In the genomic region with DNA sequence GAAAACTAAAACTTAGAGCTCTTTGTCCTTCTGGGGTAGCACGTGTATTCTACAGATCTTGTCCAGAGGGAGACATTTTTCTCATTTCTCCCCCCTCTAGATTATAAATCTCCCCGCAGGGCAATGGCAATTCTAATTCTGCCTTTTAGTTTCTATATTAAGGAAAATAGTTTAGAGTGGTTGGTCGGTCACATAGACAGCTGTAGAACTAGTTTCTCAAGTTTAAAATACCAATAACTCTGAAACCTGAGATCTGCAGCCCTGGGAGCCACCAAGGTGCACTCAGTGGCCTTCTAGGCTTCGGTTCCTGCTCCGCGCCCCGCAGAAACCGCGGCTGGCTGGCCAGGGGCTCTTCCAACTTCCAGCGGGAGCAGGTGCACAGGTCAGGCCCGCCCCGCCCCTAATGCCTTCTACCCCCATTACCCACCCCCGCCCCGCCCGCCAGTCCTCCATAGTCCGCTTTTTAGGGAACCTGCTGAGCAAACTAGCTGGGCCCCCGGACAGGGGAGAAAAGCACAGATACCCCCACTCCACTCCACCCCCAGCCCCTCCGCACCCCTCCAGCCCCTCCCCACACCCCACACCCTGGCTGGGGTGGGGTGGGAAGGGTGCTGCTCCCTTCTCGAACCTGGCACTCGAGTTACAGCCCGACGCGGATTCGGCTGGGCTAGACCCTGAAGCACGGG, we compare ENCODE assay signal across 9 cellular contexts. TPM values are rescaled to one million over a fixed set of nuclear protein-coding genes. Genes with fewer than 3 reads are reported as not detected.
DNase-seq lines count a peak whose midpoint lies in the region; ATAC-seq and TF ChIP-seq lines count a peak whose summit lies in the region.
"Had no signal": no experiment of that assay in that cellular context is flagged by ENCODE, and none has a peak within 500 bp of the region (broad histone marks: within the 10 kb centered on the region; RNA-seq: fewer than 3 reads in every experiment).

No MANE protein-coding gene starts in this region.

- peaks cover 73% of the 10 kb centered on the region for H3K4me1 Mint-ChIP-seq in dendritic cell treated with granulocyte-macrophage colony-stimulating factor and Interleukin-4, amounts not matched to agents 40 ng/mL and 50 ng/mL, for 4 days (ENCODE audit: low read depth)

- DNase-seq in ELR (ENCODE audit: low read depth) (peak; percentile 41), SW480 (ENCODE audit: low spot score) (peak; percentile 17), mucosa of descending colon (peak; percentile 24 to 67 (median 39)), tibial artery (peak in 1 of 2 donors; percentile 22)

- H3K36me3 ChIP-seq in mucosa of descending colon (ENCODE audit: low read depth): no peaks in the 10 kb centered on the region
- no peaks in the 10 kb centered on the region for H3K36me3 ChIP-seq in tibial artery

- peak overlapping the region; percentile 81 for H3K4me3 Mint-ChIP-seq in dendritic cell treated with granulocyte-macrophage colony-stimulating factor and Interleukin-4, amounts not matched to agents 40 ng/mL and 50 ng/mL, for 4 days

- H3K4me3 ChIP-seq in mucosa of descending colon (peak overlapping the region; percentile 20), tibial artery (peak overlapping the region; percentile 60 to 75)

- H3K27ac ChIP-seq in tibial artery: peak overlapping the region; percentile 85 to 86
- H3K27ac ChIP-seq: VCaP had no signal

- H3K9me3 ChIP-seq in mucosa of descending colon (no peaks in the 10 kb centered on the region), tibial artery (peaks cover 0 to 9% (median 4%) of the 10 kb centered on the region in 3 donors)

- H3K36me3 Mint-ChIP-seq in dendritic cell treated with granulocyte-macrophage colony-stimulating factor and Interleukin-4, amounts not matched to agents 40 ng/mL and 50 ng/mL, for 4 days (ENCODE audit: low read depth): peaks cover 31% of the 10 kb centered on the region

- H3K9me3 Mint-ChIP-seq in dendritic cell treated with granulocyte-macrophage colony-stimulating factor and Interleukin-4, amounts not matched to agents 40 ng/mL and 50 ng/mL, for 4 days: peaks cover 10% of the 10 kb centered on the region

- TF ChIP-seq CTCF in mucosa of descending colon (IDR thresholded peaks at IDR 0.05) (no peak), tibial artery (IDR thresholded peaks at IDR 0.05) (no peak)

- peak overlapping the region; percentile 95 for H3K27ac Mint-ChIP-seq in dendritic cell treated with granulocyte-macrophage colony-stimulating factor and Interleukin-4, amounts not matched to agents 40 ng/mL and 50 ng/mL, for 4 days

- intact Hi-C loops in dendritic cell treated with granulocyte-macrophage colony-stimulating factor and Interleukin-4, amounts not matched to agents 40 ng/mL and 50 ng/mL, for 4 days (cut with micrococcal nuclease): loop anchor here (2.0 to 10.0 kb wide), 3 partner anchors 60 to 128 kb away; partner anchors contain the start of genes SLFN12 and SLFN5
- intact Hi-C loops in mucosa of descending colon (cut with DNase I, micrococcal nuclease): no loop called here
- intact Hi-C loops in tibial artery (cut with DNase I; ENCODE audit: low total_unique reads): no loop called here

- peaks cover 0 to 12% of the 10 kb centered on the region in 2 donors for H3K27me3 ChIP-seq in tibial artery

- ATAC-seq in HG02970 (IDR thresholded peaks at IDR 0.05; ENCODE audit: low FRiP score, unreplicated experiment): peak; percentile 21
- ATAC-seq in mucosa of descending colon: peak; percentile 35
- no peak for ATAC-seq in GM21529 (IDR thresholded peaks at IDR 0.05; ENCODE audit: unreplicated experiment)
- no peak for ATAC-seq in HG02840 (IDR thresholded peaks at IDR 0.05; ENCODE audit: low FRiP score, unreplicated experiment)

- H3K4me1 ChIP-seq in mucosa of descending colon (ENCODE audit: low read depth) (no peaks in the 10 kb centered on the region), tibial artery (peaks cover 0 to 27% (median 9%) of the 10 kb centered on the region in 4 donors)

- H3K27me3 Mint-ChIP-seq in dendritic cell treated with granulocyte-macrophage colony-stimulating factor and Interleukin-4, amounts not matched to agents 40 ng/mL and 50 ng/mL, for 4 days: no peaks in the 10 kb centered on the region

RNA-seq across cellular contexts. Expression of gene SLFN11, which starts 0.4 kb away (rescaled TPM):
- total RNA-seq in mucosa of descending colon: 10 to 100 TPM in 2 of 3 donors, 1 to 10 TPM in 1; 4.2 to 19.5 (median 10.3) TPM

RNA-seq across cellular contexts. Expression of gene SLFN12, which starts 59.3 kb away (rescaled TPM):
- 1 to 10 TPM; 1.5 to 5.5 (median 3.1) TPM for total RNA-seq in mucosa of descending colon

Comparison
In these comparisons a context has a peak if more than half of its experiments do, and no peak if none do; other contexts are left out.
1. ATAC-seq: peak in HG02970 (single experiment) and mucosa of descending colon (single experiment); none in GM21529 (single experiment) and HG02840 (single experiment).